ENCODE assay signal across 18 cellular contexts in genomic region chr17:20174588-20175265, GRCh38.
DNase-seq lines count a peak whose midpoint lies in the region; ATAC-seq, FAIRE-seq and TF ChIP-seq lines count a peak whose summit lies in the region.
"Had no signal": no experiment of that assay in that cellular context is flagged by ENCODE, and none has a peak within 500 bp of the region (broad histone marks: within the 10 kb centered on the region; RNA-seq: fewer than 3 reads in every experiment).

No MANE protein-coding gene starts in this region.

- no peaks in the 10 kb centered on the region for H3K9me2 ChIP-seq in PC-3 (replicated peaks; ENCODE audit: low read length)

- FAIRE-seq in bronchial epithelial cell (lab: Jason Lieb, UNC) (no peak), small intestine (lab: Jason Lieb, UNC) (no peak)

- peaks cover 90% of the 10 kb centered on the region for H3K4me1 Mint-ChIP-seq in Calu3 (ENCODE audit: low read depth, unreplicated experiment)
- H3K4me1 Mint-ChIP-seq: activated naive CD8-positive, alpha-beta T cell treated with anti-CD3 and anti-CD28 coated beads for 36 hours had no signal

- H3K4me2 ChIP-seq in PC-3 (ENCODE audit: low read length): peak overlapping the region; percentile 88
- H3K4me2 ChIP-seq in neuronal stem cell (ENCODE audit: insufficient read depth, low read length, poor library complexity, severe bottlenecking): no peak overlapping the region
- H3K4me2 ChIP-seq: BLaER1 had no signal

- peak overlapping the region; percentile 15 for H3K27ac Mint-ChIP-seq in Calu3 (ENCODE audit: unreplicated experiment)
- H3K27ac Mint-ChIP-seq: activated naive CD8-positive, alpha-beta T cell treated with anti-CD3 and anti-CD28 coated beads for 36 hours had no signal

- H3K4ac ChIP-seq in neuronal stem cell (ENCODE audit: low read length): no peak overlapping the region

- H3K27me3 Mint-ChIP-seq in Calu3 (ENCODE audit: unreplicated experiment): no peaks in the 10 kb centered on the region

- no peak overlapping the region for H3K14ac ChIP-seq in neuronal stem cell (ENCODE audit: low read length)

- no peak overlapping the region for H2AK5ac ChIP-seq in neuronal stem cell (ENCODE audit: low read depth, low read length)

- H3K27me3 ChIP-seq in PC-3 (ENCODE audit: low read length) (no peaks in the 10 kb centered on the region), bronchial epithelial cell (ENCODE audit: control insufficient read depth, insufficient read depth, low read length) (no peaks in the 10 kb centered on the region), neuronal stem cell (ENCODE audit: control insufficient read depth in 3 of 3, insufficient read depth in 3 of 3, low read depth in 1 of 3, low read length in 3 of 3) (no peaks in the 10 kb centered on the region), small intestine (ENCODE audit: control insufficient read depth in 2 of 2, insufficient read depth in 2 of 2, low read length in 2 of 2) (no peaks in the 10 kb centered on the region)
- H3K27me3 ChIP-seq: BLaER1, dorsolateral prefrontal cortex, heart left ventricle had no signal

- POLR2A ChIA-PET in PC-3 (lab: Charles Lee; ENCODE audit: unreplicated experiment): no interaction called here

- TF ChIP-seq CTCF in Calu3 (IDR thresholded peaks at IDR 0.05; ENCODE audit: unreplicated experiment): no peak
- TF ChIP-seq CTCF in PC-3 (conservative IDR thresholded peaks at IDR 0.05; ENCODE audit: low read depth, low read length): no peak
- TF ChIP-seq CTCF in bronchial epithelial cell (IDR thresholded peaks at IDR 0.05; ENCODE audit: insufficient read depth, low read length, severe bottlenecking): no peak

- peaks cover 92% of the 10 kb centered on the region for H3K79me2 ChIP-seq in PC-3 (ENCODE audit: low read length)

- H3K9ac ChIP-seq in PC-3 (ENCODE audit: low read length) (no peak overlapping the region), neuronal stem cell (ENCODE audit: low read depth, low read length, poor library complexity) (no peak overlapping the region)
- H3K9ac ChIP-seq: BLaER1 had no signal

- peak overlapping the region; percentile 45 for H3K4me3 Mint-ChIP-seq in Calu3 (ENCODE audit: low read depth, unreplicated experiment)
- H3K4me3 Mint-ChIP-seq: activated naive CD8-positive, alpha-beta T cell treated with anti-CD3 and anti-CD28 coated beads for 36 hours had no signal

- no CpG with 5 or more reads among the region's 12 CpGs for WGBS in neuronal stem cell (ENCODE audit: extremely low coverage in 2 of 2, insufficient read length in 2 of 2, insufficient replicate concordance in 1 of 2), 2 donors
- WGBS in small intestine, 3 donors: 89 to 96% (median 89%) methylated on average over 12 of the region's 12 CpGs

- peaks cover 18% of the 10 kb centered on the region for H4K20me1 ChIP-seq in PC-3 (ENCODE audit: low read length)
- H4K20me1 ChIP-seq: BLaER1 had no signal

- H2AFZ ChIP-seq in PC-3 (ENCODE audit: low read length): no peak overlapping the region; the same call in 1 of the 2 replicates
- H2AFZ ChIP-seq in neuronal stem cell (ENCODE audit: low read length): no peak overlapping the region

- no peaks in the 10 kb centered on the region for H3K9me3 ChIP-seq in PC-3 (ENCODE audit: low read length)
- peaks cover 0 to 7% of the 10 kb centered on the region in 2 donors for H3K9me3 ChIP-seq in neuronal stem cell (replicated peaks in 1 of 2; ENCODE audit: control insufficient read depth in 2 of 2, insufficient read depth in 1 of 2, low read depth in 1 of 2, low read length in 2 of 2)
- H3K9me3 ChIP-seq in small intestine (ENCODE audit: control insufficient read depth, low read depth): no peaks in the 10 kb centered on the region
- H3K9me3 ChIP-seq: BLaER1, heart left ventricle, lower lobe of right lung had no signal

- no peak overlapping the region for H2BK12ac ChIP-seq in neuronal stem cell (ENCODE audit: low read length)

- H3K27ac ChIP-seq in PC-3 (ENCODE audit: low read length): peak overlapping the region; percentile 47
- H3K27ac ChIP-seq in neuronal stem cell (replicated peaks; ENCODE audit: low read length): no peak overlapping the region
- no peak overlapping the region for H3K27ac ChIP-seq in small intestine (ENCODE audit: low read depth in 1 of 2, low read length in 1 of 2)
- H3K27ac ChIP-seq: BLaER1, heart left ventricle, lower lobe of right lung had no signal

- H4K8ac ChIP-seq in neuronal stem cell (ENCODE audit: low read depth, low read length): no peak overlapping the region

- H3K9me3 Mint-ChIP-seq in Calu3 (ENCODE audit: low read depth, unreplicated experiment): no peaks in the 10 kb centered on the region
- H3K9me3 Mint-ChIP-seq: activated naive CD8-positive, alpha-beta T cell treated with anti-CD3 and anti-CD28 coated beads for 36 hours had no signal

- CTCF ChIA-PET in Calu3 (lab: Charles Lee) (no interaction called here), PC-3 (lab: Charles Lee) (no interaction called here)

- peak overlapping the region; percentile 83 for H3K18ac ChIP-seq in neuronal stem cell (ENCODE audit: low read length)

- BruUV-seq in Calu3 (replicated peaks; lab: Mats Ljungman, UMichigan): no TSS peak
- BruUV-seq in PC-3 (replicated peaks; lab: Mats Ljungman, UMichigan): no TSS peak

- in situ Hi-C loops in G401 (cut with HindIII; ENCODE audit: low sequenced_read_pairs): no loop called here

- H3F3A ChIP-seq in PC-3 (ENCODE audit: low read length, unreplicated experiment): no peaks in the 10 kb centered on the region

- peak overlapping the region; percentile 93 for H2BK120ac ChIP-seq in neuronal stem cell (ENCODE audit: low read depth, low read length)

- intact Hi-C loops in Calu3 (cut with micrococcal nuclease; ENCODE audit: unreplicated experiment): no loop called here
- intact Hi-C loops in PC-3 (cut with micrococcal nuclease): no loop called here

- peak overlapping the region; percentile 9 for H3K23ac ChIP-seq in neuronal stem cell (ENCODE audit: low read depth, low read length, poor library complexity)

- H3K36me3 ChIP-seq in PC-3 (ENCODE audit: low read depth, low read length) (no peaks in the 10 kb centered on the region), bronchial epithelial cell (ENCODE audit: control insufficient read depth, insufficient read depth, low read length) (no peaks in the 10 kb centered on the region), neuronal stem cell (replicated peaks in 1 of 2; ENCODE audit: control insufficient read depth in 2 of 2, insufficient read depth in 2 of 2, low read length in 2 of 2) (no peaks in the 10 kb centered on the region), small intestine (ENCODE audit: control insufficient read depth in 2 of 2, insufficient read depth in 2 of 2, low read length in 2 of 2) (no peaks in the 10 kb centered on the region)
- H3K36me3 ChIP-seq: BLaER1, heart left ventricle, lower lobe of right lung had no signal

- H3K4me1 ChIP-seq in PC-3 (ENCODE audit: insufficient read depth, low read length) (peaks cover 36% of the 10 kb centered on the region), neuronal stem cell (ENCODE audit: control insufficient read depth in 2 of 2, insufficient read depth in 1 of 2, low read depth in 1 of 2, low read length in 2 of 2) (peaks cover 9 to 19% of the 10 kb centered on the region in 2 donors), small intestine (ENCODE audit: control insufficient read depth in 2 of 2, insufficient read depth in 1 of 2, low read depth in 1 of 2, low read length in 1 of 2) (no peaks in the 10 kb centered on the region)
- H3K4me1 ChIP-seq: BLaER1, lower lobe of right lung had no signal

- H3K36me3 Mint-ChIP-seq in Calu3 (ENCODE audit: insufficient read depth, unreplicated experiment): peaks cover 6% of the 10 kb centered on the region
- H3K36me3 Mint-ChIP-seq: activated naive CD8-positive, alpha-beta T cell treated with anti-CD3 and anti-CD28 coated beads for 36 hours had no signal

- peak overlapping the region; percentile 51 for H3K4me3 ChIP-seq in PC-3 (ENCODE audit: low read length)
- no peak overlapping the region for H3K4me3 ChIP-seq in bronchial epithelial cell (ENCODE audit: low read depth, low read length)
- H3K4me3 ChIP-seq in neuronal stem cell (ENCODE audit: low read length in 2 of 2): no peak overlapping the region
- no peak overlapping the region for H3K4me3 ChIP-seq in small intestine (ENCODE audit: low read depth in 1 of 2, low read length in 2 of 2)
- H3K4me3 ChIP-seq: BLaER1, dorsolateral prefrontal cortex, heart left ventricle, lower lobe of right lung had no signal

- ATAC-seq in PC-3 (peak; percentile 95), esophagus mucosa (no peak)
- ATAC-seq: heart left ventricle, lower lobe of right lung had no signal

- DNase-seq in Calu3 (peak; percentile 63), PC-3 (peak; percentile 84), bronchial epithelial cell (ENCODE audit: low read depth) (peak; percentile 26), neuronal stem cell (ENCODE audit: low spot score) (no peak), G401 (ENCODE audit: low spot score) (no peak), NCI-H1417 treated with DMSO at 0.1 percent for 48 hours (lab: John Stamatoyannopoulos, UW) (no peak), small intestine (no peak)
- DNase-seq: activated CD8-positive, alpha-beta memory T cell treated with anti-CD3 and anti-CD28 coated beads, Interleukin-2, amount 50 U/mL, for 4 hours; activated naive CD8-positive, alpha-beta T cell treated with anti-CD3 and anti-CD28 coated beads for 36 hours; dorsolateral prefrontal cortex; heart left ventricle; lower lobe of right lung; NCI-H510A treated with DMSO at 0.1 percent for 48 hours; occipital lobe; SHP77; stimulated activated CD4-positive, alpha-beta T cell treated with anti-CD3 and anti-CD28 coated beads, Interleukin-1b, Interleukin-23, amount 100 ng/mL, for 48 hours had no signal

- H2BK15ac ChIP-seq in neuronal stem cell (ENCODE audit: low read length): no peak overlapping the region

- no peak overlapping the region for H2BK5ac ChIP-seq in neuronal stem cell (ENCODE audit: low read length)

- peaks cover 2% of the 10 kb centered on the region for H3K79me1 ChIP-seq in neuronal stem cell (ENCODE audit: low read depth, low read length)

- H4K91ac ChIP-seq in neuronal stem cell (ENCODE audit: low read depth, low read length, poor library complexity): no peak overlapping the region

Comparison
In these comparisons a context has a peak if more than half of its experiments do, and no peak if none do; other contexts are left out.
1. DNase-seq: peak in Calu3 (single experiment), PC-3 (single experiment) and bronchial epithelial cell (single experiment); none in neuronal stem cell (single experiment), G401 (single experiment), NCI-H1417 treated with DMSO at 0.1 percent for 48 hours (single experiment) and small intestine (single experiment).